14 cellular contexts compared by ENCODE assay signal in genomic region chr1:217153361-217153760, GRCh38.
DNase-seq lines count a peak whose midpoint lies in the region; ATAC-seq and TF ChIP-seq lines count a peak whose summit lies in the region.
"Had no signal": no experiment of that assay in that cellular context is flagged by ENCODE, and none has a peak within 500 bp of the region (broad histone marks: within the 10 kb centered on the region; RNA-seq: fewer than 3 reads in every experiment).

No MANE protein-coding gene starts in this region.

- ATAC-seq in SK-N-SH treated with all-trans-retinoic acid at 6 μM for 48 hours = peak; percentile 60
- ATAC-seq: CD8-positive, alpha-beta T cell; HCT116 had no signal

- DNase-seq in SK-N-SH (no peak), esophagus muscularis mucosa (ENCODE audit: extremely low spot score) (no peak), osteoblast (ENCODE audit: insufficient read length, low spot score, missing footprints) (peak; percentile 3), superior temporal gyrus (ENCODE audit: extremely low spot score) (peak; percentile 42), NCI-H187 (lab: John Stamatoyannopoulos, UW) (no peak), NCI-H82 treated with DMSO at 0.1 percent for 48 hours (lab: John Stamatoyannopoulos, UW; ENCODE audit: unreplicated experiment) (no peak), SKM-1 treated with dmso at 0.1 percent for 144 hours (lab: John Stamatoyannopoulos, UW; ENCODE audit: unreplicated experiment) (no peak)
- DNase-seq: CD8-positive, alpha-beta T cell; COR-L47; DND-41; GDM1 had no signal

- H3K27ac ChIP-seq in SK-N-SH (ENCODE audit: low read depth in 2 of 2, low read length in 1 of 2) (peak overlapping the region in 1 of 2 experiments; percentile 22; a peak in 1 of 4 replicates), esophagus muscularis mucosa (replicated peaks in 1 of 4) (peak overlapping the region in 3 of 4 donors; percentile 19 to 60 (median 38)), osteoblast (ENCODE audit: low read depth, low read length) (no peak overlapping the region)
- H3K27ac ChIP-seq: 22Rv1 had no signal

- H3K4me1 ChIP-seq in SK-N-SH (ENCODE audit: control insufficient read depth in 1 of 2, insufficient read depth in 2 of 2, low read depth in 1 of 2, low read length in 1 of 2) (no peaks in the 10 kb centered on the region), esophagus muscularis mucosa (peaks cover 0 to 17% (median 7%) of the 10 kb centered on the region in 4 donors), osteoblast (ENCODE audit: insufficient read depth, low read length) (no peaks in the 10 kb centered on the region)

- H3K4me3 ChIP-seq in SK-N-SH (ENCODE audit: low read depth in 2 of 2, low read length in 1 of 2) (no peak overlapping the region), esophagus muscularis mucosa (no peak overlapping the region), osteoblast (ENCODE audit: insufficient read depth, low read length) (no peak overlapping the region)

- TF ChIP-seq RAD21 in SK-N-SH (IDR thresholded peaks at IDR 0.05; ENCODE audit: low read length) = no peak

- H3K9me2 ChIP-seq in SK-N-SH = no peaks in the 10 kb centered on the region

- H3K4me2 ChIP-seq in SK-N-SH = no peak overlapping the region
- no peak overlapping the region for H3K4me2 ChIP-seq in osteoblast (ENCODE audit: insufficient read depth, low read length)

- 60% methylated on average over 4 of the region's 4 CpGs for WGBS in SK-N-SH (ENCODE audit: low lambda C conversion rate)
- 91% methylated on average over 4 of the region's 4 CpGs for WGBS in esophagus muscularis mucosa

- H4K20me1 ChIP-seq in SK-N-SH (ENCODE audit: insufficient read depth) (no peaks in the 10 kb centered on the region), osteoblast (ENCODE audit: insufficient read depth, low read length) (no peaks in the 10 kb centered on the region)

- H3K9me3 ChIP-seq in SK-N-SH = no peaks in the 10 kb centered on the region
- peaks cover 0 to 3% (median 0%) of the 10 kb centered on the region in 4 donors for H3K9me3 ChIP-seq in esophagus muscularis mucosa
- H3K9me3 ChIP-seq in osteoblast (ENCODE audit: low read depth, low read length) = no peaks in the 10 kb centered on the region

- H3K36me3 ChIP-seq in SK-N-SH (replicated peaks in 1 of 2; ENCODE audit: control insufficient read depth in 1 of 2, insufficient read depth in 2 of 2, low read length in 1 of 2) (no peaks in the 10 kb centered on the region), esophagus muscularis mucosa (no peaks in the 10 kb centered on the region), osteoblast (ENCODE audit: insufficient read depth, low read length) (no peaks in the 10 kb centered on the region)

- H2AFZ ChIP-seq in SK-N-SH (ENCODE audit: low read depth) = no peak overlapping the region
- no peak overlapping the region for H2AFZ ChIP-seq in osteoblast (ENCODE audit: low read length)

- H3K9ac ChIP-seq in SK-N-SH = no peak overlapping the region

- TF ChIP-seq EP300 in SK-N-SH (IDR thresholded peaks at IDR 0.05; ENCODE audit: borderline replicate concordance in 1 of 2, low read depth in 1 of 2, low read length in 1 of 2) (no peak), esophagus muscularis mucosa (IDR thresholded peaks at IDR 0.05) (no peak)

- H3K27me3 ChIP-seq in SK-N-SH (ENCODE audit: insufficient read depth) = no peaks in the 10 kb centered on the region
- no peaks in the 10 kb centered on the region for H3K27me3 ChIP-seq in esophagus muscularis mucosa
- H3K27me3 ChIP-seq in osteoblast (ENCODE audit: insufficient read depth, low read length) = no peaks in the 10 kb centered on the region

- TF ChIP-seq CTCF in SK-N-SH (IDR thresholded peaks at IDR 0.05) (no peak), esophagus muscularis mucosa (IDR thresholded peaks at IDR 0.05) (peak in 1 of 3 experiments; percentile 24), osteoblast (IDR thresholded peaks at IDR 0.05; ENCODE audit: extremely low read depth, low read depth, low read length) (no peak)

- intact Hi-C loops in esophagus muscularis mucosa (cut with DNase I) = no loop called here

- no peak for TF ChIP-seq POLR2A in esophagus muscularis mucosa (IDR thresholded peaks at IDR 0.05; ENCODE audit: low read depth)

- CTCF ChIA-PET in SK-N-SH (lab: Yijun Ruan, JAX) = no interaction called here

- POLR2A ChIA-PET in SK-N-SH (lab: Yijun Ruan, JAX) = no interaction called here

- no peaks in the 10 kb centered on the region for H3F3A ChIP-seq in SK-N-SH (replicated peaks; ENCODE audit: insufficient read depth)

- H3K79me2 ChIP-seq in SK-N-SH (ENCODE audit: insufficient read depth) (no peaks in the 10 kb centered on the region), osteoblast (ENCODE audit: insufficient read depth, low read length) (no peaks in the 10 kb centered on the region)

TF ChIP-seq in SK-N-SH treated with all-trans-retinoic acid at 6 μM for 48 hours, 23 proteins besides CTCF, POLR2A, EP300 and RAD21 (continues in another document):
- no peak for TF ChIP-seq ZNF565 (CRISPR knock-in tag; conservative IDR thresholded peaks at IDR 0.05; ENCODE audit: low read depth)
- TF ChIP-seq CREB5 (CRISPR knock-in tag; IDR thresholded peaks at IDR 0.05; ENCODE audit: low read depth) = no peak
- no peak for TF ChIP-seq SNAI2 (CRISPR knock-in tag; IDR thresholded peaks at IDR 0.05)
- TF ChIP-seq ZFP3 (CRISPR knock-in tag; IDR thresholded peaks at IDR 0.05) = no peak
- no peak for TF ChIP-seq CSRNP3 (CRISPR knock-in tag; IDR thresholded peaks at IDR 0.05)
- no peak for TF ChIP-seq ISL1 (CRISPR knock-in tag; IDR thresholded peaks at IDR 0.05)
- TF ChIP-seq ZNF70 (CRISPR knock-in tag; IDR thresholded peaks at IDR 0.05) = no peak

TF ChIP-seq in SK-N-SH, 30 proteins besides CTCF, POLR2A, EP300 and RAD21:
- TF ChIP-seq ZBTB33 (IDR thresholded peaks at IDR 0.05; ENCODE audit: borderline replicate concordance, low read depth) = no peak
- TF ChIP-seq CHD2 (IDR thresholded peaks at IDR 0.05; ENCODE audit: low read length, partially characterized antibody) = no peak
- TF ChIP-seq MAX (IDR thresholded peaks at IDR 0.05; ENCODE audit: low read depth) = no peak
- TF ChIP-seq USF1 (IDR thresholded peaks at IDR 0.05; ENCODE audit: borderline replicate concordance, low read depth) = no peak
- no peak for TF ChIP-seq RXRA (IDR thresholded peaks at IDR 0.05; ENCODE audit: borderline replicate concordance, low read depth)

Comparison
In these comparisons a context has a peak if more than half of its experiments do, and no peak if none do; other contexts are left out.
1. DNase-seq: peak in osteoblast (single experiment) and superior temporal gyrus (single experiment); none in SK-N-SH (single experiment), esophagus muscularis mucosa (single experiment), NCI-H187 (0 of 2), NCI-H82 treated with DMSO at 0.1 percent for 48 hours (single experiment) and SKM-1 treated with dmso at 0.1 percent for 144 hours (single experiment).